Comparison of ENCODE assay signal across 8 cellular contexts in genomic region chr7:45663167-45663921, GRCh38.
A peak's percentile ranks its signal among the peaks of the same experiment; 100 is the strongest.
DNase-seq lines count a peak whose midpoint lies in the region; ATAC-seq and TF ChIP-seq lines count a peak whose summit lies in the region.

No MANE protein-coding gene starts in this region.

- dilution Hi-C loops in mammary epithelial cell (cut with HindIII; ENCODE audit: low sequenced_read_pairs): no loop called here

- no peak overlapping the region for H2AFZ ChIP-seq in mammary epithelial cell (ENCODE audit: low read depth, low read length)

- intact Hi-C loops in mammary epithelial cell (cut with micrococcal nuclease) (loop anchor here (1.0 to 2.0 kb wide), 3 partner anchors 85 to 253 kb away; no protein-coding TSS in a partner anchor), lower lobe of right lung (cut with DNase I) (no loop called here)

- H3K27me3 ChIP-seq in mammary epithelial cell (ENCODE audit: insufficient read depth, low read length) (no peaks in the 10 kb centered on the region), lower lobe of right lung (ENCODE audit: low read depth) (no peaks in the 10 kb centered on the region)

- whole genome bisulfite sequencing in mammary epithelial cell (ENCODE audit: low coverage, missing lambda C conversion rate): 83% methylated on average over 16 of the region's 20 CpGs

- no peak overlapping the region for H3K27ac ChIP-seq in mammary epithelial cell (ENCODE audit: insufficient read depth, low read depth, low read length)
- H3K27ac ChIP-seq in lower lobe of right lung: no peak overlapping the region

- no peaks in the 10 kb centered on the region for H3K4me1 ChIP-seq in mammary epithelial cell (ENCODE audit: insufficient read depth, low read length)
- no peaks in the 10 kb centered on the region for H3K4me1 ChIP-seq in lower lobe of right lung

- H3K4me3 ChIP-seq in mammary epithelial cell (replicated peaks in 1 of 3; ENCODE audit: insufficient read depth in 1 of 3, low read depth in 2 of 3, low read length in 3 of 3) (no peak overlapping the region), lower lobe of right lung (no peak overlapping the region)

- ATAC-seq in lower lobe of right lung (peak; percentile 59), GM21576 (IDR thresholded peaks at IDR 0.05; ENCODE audit: unreplicated experiment) (no peak), GM21723 (IDR thresholded peaks at IDR 0.05; ENCODE audit: unreplicated experiment) (no peak)

- BruUV-seq in mammary epithelial cell (replicated peaks; lab: Mats Ljungman, UMichigan): no TSS peak

- no peaks in the 10 kb centered on the region for H3K36me3 ChIP-seq in mammary epithelial cell (ENCODE audit: insufficient read depth, low read length)
- H3K36me3 ChIP-seq in lower lobe of right lung: no peaks in the 10 kb centered on the region

- TF ChIP-seq CTCF in mammary epithelial cell (conservative IDR thresholded peaks at IDR 0.05 in 1 of 2, IDR thresholded peaks at IDR 0.05 in 1 of 2; ENCODE audit: extremely low read depth in 1 of 2, insufficient read depth in 1 of 2, low read depth in 1 of 2, low read length in 2 of 2): peak; percentile 50 to 75
- peak; percentile 72 for TF ChIP-seq CTCF in lower lobe of right lung (IDR thresholded peaks at IDR 0.05)

- H3K9ac ChIP-seq in mammary epithelial cell (ENCODE audit: insufficient read depth, low read length): no peak overlapping the region

- DNase-seq in ELF-1 (ENCODE audit: low read depth, low spot score): peak; percentile 72
- peak; percentile 5 for DNase-seq in LHCN-M2 (ENCODE audit: low read depth)
- DNase-seq in mammary epithelial cell: no peak
- DNase-seq in lower lobe of right lung: no peak
- no peak for DNase-seq in NCI-H510A treated with DMSO at 0.1 percent for 48 hours (lab: John Stamatoyannopoulos, UW)
- DNase-seq in NCI-H2171 treated with DMSO at 0.1 percent for 48 hours (lab: John Stamatoyannopoulos, UW): no peak

- no peaks in the 10 kb centered on the region for H4K20me1 ChIP-seq in mammary epithelial cell (ENCODE audit: insufficient read depth, low read length)

- H3K4me2 ChIP-seq in mammary epithelial cell (ENCODE audit: insufficient read depth, low read depth, low read length): no peak overlapping the region

- no peaks in the 10 kb centered on the region for H3K9me3 ChIP-seq in mammary epithelial cell (replicated peaks; ENCODE audit: insufficient read depth, low read length)
- no peaks in the 10 kb centered on the region for H3K9me3 ChIP-seq in lower lobe of right lung

- CTCF ChIA-PET in mammary epithelial cell (lab: Charles Lee; ENCODE audit: low non-redundant PET): interaction anchor here (0.6 to 1.0 kb wide), 3 partner anchors 104 to 192 kb away, joined by 3 to 6 read pairs (median 3); no protein-coding TSS in a partner anchor

- H3K79me2 ChIP-seq in mammary epithelial cell (ENCODE audit: insufficient read depth, low read length): no peaks in the 10 kb centered on the region

- in situ Hi-C loops in mammary epithelial cell (cut with MboI; ENCODE audit: low sequenced_read_pairs in 2 of 2): no loop called here

Comparison
In these comparisons a context has a peak if more than half of its experiments do, and no peak if none do; other contexts are left out.
1. DNase-seq: peak in ELF-1 (single experiment) and LHCN-M2 (single experiment); none in mammary epithelial cell (single experiment), lower lobe of right lung (single experiment), NCI-H510A treated with DMSO at 0.1 percent for 48 hours (single experiment) and NCI-H2171 treated with DMSO at 0.1 percent for 48 hours (single experiment).
2. ATAC-seq: peak in lower lobe of right lung (2 of 2); none in GM21576 (single experiment) and GM21723 (single experiment).